Comparison of ENCODE assay signal across 1 cellular context in genomic region chr14:95363468-95363954, GRCh38.
TF ChIP-seq lines count a peak whose summit lies in the region.

No MANE protein-coding gene starts in this region.

TF ChIP-seq in H1, 55 proteins besides CTCF, POLR2A, EP300 and RAD21:
- no peak for TF ChIP-seq SAP30 (IDR thresholded peaks at IDR 0.05; ENCODE audit: insufficient read depth, insufficient replicate concordance, low read length)
- no peak for TF ChIP-seq CEBPB (IDR thresholded peaks at IDR 0.05; ENCODE audit: low read depth, low read length)
- no peak for TF ChIP-seq YY1 (IDR thresholded peaks at IDR 0.05; ENCODE audit: low read depth, low read length)
- TF ChIP-seq RFX5 (IDR thresholded peaks at IDR 0.05; ENCODE audit: borderline replicate concordance, low read depth, low read length) = no peak
- TF ChIP-seq CHD2 (IDR thresholded peaks at IDR 0.05; ENCODE audit: low read length) = no peak
- no peak for TF ChIP-seq SP4 (IDR thresholded peaks at IDR 0.05; ENCODE audit: low read length)
- TF ChIP-seq MAX (IDR thresholded peaks at IDR 0.05) = no peak
- TF ChIP-seq KDM4A (IDR thresholded peaks at IDR 0.05; ENCODE audit: low read depth, low read length, severe bottlenecking) = no peak
- no peak for TF ChIP-seq POLR2AphosphoS5 (IDR thresholded peaks at IDR 0.05; ENCODE audit: low read depth, low read length)
- TF ChIP-seq NRF1 (IDR thresholded peaks at IDR 0.05; ENCODE audit: low read depth, low read length) = no peak
- no peak for TF ChIP-seq SP1 (IDR thresholded peaks at IDR 0.05; ENCODE audit: low read depth, low read length)
- no peak for TF ChIP-seq HDAC2 (IDR thresholded peaks at IDR 0.05; ENCODE audit: borderline replicate concordance in 1 of 2, low read depth in 2 of 2, low read length in 2 of 2)
- TF ChIP-seq SIN3A (conservative IDR thresholded peaks at IDR 0.05 in 1 of 2, IDR thresholded peaks at IDR 0.05 in 1 of 2; ENCODE audit: low read depth in 1 of 2, low read length in 2 of 2) = no peak
- no peak for TF ChIP-seq KDM5A (IDR thresholded peaks at IDR 0.05; ENCODE audit: low read length)
- no peak for TF ChIP-seq PHF8 (conservative IDR thresholded peaks at IDR 0.05; ENCODE audit: low read depth, low read length)
TF ChIP-seq in H1: peak in this region for 0.
